1 cellular context compared by ENCODE assay signal in genomic region chr12:50082644-50083043, GRCh38.
TF ChIP-seq lines count a peak whose summit lies in the region.

No MANE protein-coding gene starts in this region.

TF ChIP-seq in A549, 52 proteins besides CTCF, POLR2A, EP300 and RAD21:
- no peak for TF ChIP-seq MAX (IDR thresholded peaks at IDR 0.05)
TF ChIP-seq in A549: peak in this region for 0.
